ENCODE assay signal across 3 cellular contexts in genomic region chr13:62483774-62484173, GRCh38.
TF ChIP-seq lines count a peak whose summit lies in the region.

No MANE protein-coding gene starts in this region.

TF ChIP-seq in SK-N-SH treated with all-trans-retinoic acid at 6 μM for 48 hours, 23 proteins besides CTCF, POLR2A, EP300 and RAD21 (continued from another document):
- TF ChIP-seq CSRNP3 (CRISPR knock-in tag; IDR thresholded peaks at IDR 0.05) (no peak), OSR1 (CRISPR knock-in tag; IDR thresholded peaks at IDR 0.05) (no peak), ISL1 (CRISPR knock-in tag; IDR thresholded peaks at IDR 0.05) (peak; percentile 56), RARB (CRISPR knock-in tag; IDR thresholded peaks at IDR 0.05) (no peak)

TF ChIP-seq in SK-N-SH, 30 proteins besides CTCF, POLR2A, EP300 and RAD21 (continued from another document):
- no peak for TF ChIP-seq ZBTB33 (IDR thresholded peaks at IDR 0.05; ENCODE audit: borderline replicate concordance, low read depth)
- no peak for TF ChIP-seq MAX (IDR thresholded peaks at IDR 0.05; ENCODE audit: low read depth)
- TF ChIP-seq NFIC (IDR thresholded peaks at IDR 0.05; ENCODE audit: borderline replicate concordance), result no peak
- no peak for TF ChIP-seq PBX3 (IDR thresholded peaks at IDR 0.05)
- TF ChIP-seq REST (IDR thresholded peaks at IDR 0.05; ENCODE audit: low read depth, low read length), result no peak
- TF ChIP-seq MXI1 (IDR thresholded peaks at IDR 0.05; ENCODE audit: low read depth, low read length), result no peak
- TF ChIP-seq IRF3 (IDR thresholded peaks at IDR 0.05; ENCODE audit: low read depth, low read length), result no peak
- no peak for TF ChIP-seq JUND (IDR thresholded peaks at IDR 0.05)
- TF ChIP-seq RCOR1 (IDR thresholded peaks at IDR 0.05; ENCODE audit: low read length), result no peak
- no peak for TF ChIP-seq FOXJ3 (CRISPR knock-in tag; IDR thresholded peaks at IDR 0.05)
- TF ChIP-seq POLR2AphosphoS5 (IDR thresholded peaks at IDR 0.05; ENCODE audit: low read depth, low read length), result no peak
- no peak for TF ChIP-seq CHD2 (IDR thresholded peaks at IDR 0.05; ENCODE audit: low read length, partially characterized antibody)
- no peak for TF ChIP-seq USF1 (IDR thresholded peaks at IDR 0.05; ENCODE audit: borderline replicate concordance, low read depth)
- no peak for TF ChIP-seq TCF12 (IDR thresholded peaks at IDR 0.05)
- no peak for TF ChIP-seq YY1 (IDR thresholded peaks at IDR 0.05; ENCODE audit: low read depth)
- TF ChIP-seq USF2 (IDR thresholded peaks at IDR 0.05; ENCODE audit: borderline replicate concordance, low read depth, low read length), result no peak
- no peak for TF ChIP-seq FOSL2 (IDR thresholded peaks at IDR 0.05; ENCODE audit: borderline replicate concordance, low read depth)

TF ChIP-seq in endothelial cell of umbilical vein, 7 proteins besides CTCF, POLR2A, EP300 and RAD21 (continued from another document):
- TF ChIP-seq MAX (IDR thresholded peaks at IDR 0.05; ENCODE audit: insufficient read depth, insufficient read length) (no peak), MYC (IDR thresholded peaks at IDR 0.05; ENCODE audit: low read depth, low read length) (no peak), JUN (IDR thresholded peaks at IDR 0.05; ENCODE audit: borderline replicate concordance, insufficient read depth, insufficient read length, low read depth) (no peak), FOS (IDR thresholded peaks at IDR 0.05; ENCODE audit: borderline replicate concordance, insufficient read depth, low read length) (no peak), POLR2AphosphoS5 (IDR thresholded peaks at IDR 0.05; ENCODE audit: insufficient read depth, low read depth, low read length) (no peak), GATA2 (IDR thresholded peaks at IDR 0.05; ENCODE audit: insufficient read depth, insufficient read length, low read depth, low read length) (no peak)
